1 cellular context compared by ENCODE assay signal in genomic region chr14:64992328-64992885, GRCh38.
TF ChIP-seq lines count a peak whose summit lies in the region.

No MANE protein-coding gene starts in this region.

TF ChIP-seq in HepG2, 621 proteins besides CTCF, POLR2A, EP300 and RAD21 (continued from another document):
- TF ChIP-seq ZNF577 (CRISPR knock-in tag; IDR thresholded peaks at IDR 0.05; ENCODE audit: borderline replicate concordance, low read depth): no peak
- TF ChIP-seq ZSCAN9 (CRISPR knock-in tag; IDR thresholded peaks at IDR 0.05; ENCODE audit: borderline replicate concordance): no peak
- TF ChIP-seq ZFX (CRISPR knock-in tag; IDR thresholded peaks at IDR 0.05; ENCODE audit: low read depth): 0 out of 2 replicates have a peak, but pooled peaks have one; percentile 16
- no peak for TF ChIP-seq ZNF101 (CRISPR knock-in tag; IDR thresholded peaks at IDR 0.05; ENCODE audit: borderline replicate concordance, low read depth)
- peak; percentile 34; the same call in 1 of the 2 replicates for TF ChIP-seq ZFY (CRISPR knock-in tag; IDR thresholded peaks at IDR 0.05)
- TF ChIP-seq NFIB (CRISPR knock-in tag; IDR thresholded peaks at IDR 0.05; ENCODE audit: borderline replicate concordance): no peak
- TF ChIP-seq KIAA2018 (CRISPR knock-in tag; IDR thresholded peaks at IDR 0.05; ENCODE audit: borderline replicate concordance): no peak
- 0 out of 2 replicates have a peak, but pooled peaks have one; percentile 35 for TF ChIP-seq NCOA2 (CRISPR knock-in tag; IDR thresholded peaks at IDR 0.05)
- TF ChIP-seq ZMYM4 (CRISPR knock-in tag; IDR thresholded peaks at IDR 0.05): peak; percentile 16; the same call in 1 of the 2 replicates
- 0 out of 2 replicates have a peak, but pooled peaks have one; percentile 26 for TF ChIP-seq HOMEZ (CRISPR knock-in tag; IDR thresholded peaks at IDR 0.05; ENCODE audit: low read depth)
- TF ChIP-seq POLR2G (IDR thresholded peaks at IDR 0.05; ENCODE audit: low read depth, low read length): no peak
- no peak for TF ChIP-seq RARG (CRISPR knock-in tag; IDR thresholded peaks at IDR 0.05; ENCODE audit: low read depth)
- TF ChIP-seq ZNF18 (CRISPR knock-in tag; IDR thresholded peaks at IDR 0.05; ENCODE audit: insufficient replicate concordance): no peak
- 0 out of 2 replicates have a peak, but pooled peaks have one; percentile 27 for TF ChIP-seq YEATS4 (CRISPR knock-in tag; IDR thresholded peaks at IDR 0.05; ENCODE audit: borderline replicate concordance)
- peak; percentile 74 for TF ChIP-seq ZNF362 (CRISPR knock-in tag; IDR thresholded peaks at IDR 0.05; ENCODE audit: borderline replicate concordance)
- TF ChIP-seq IRF2 (CRISPR knock-in tag; IDR thresholded peaks at IDR 0.05): no peak
- 0 out of 2 replicates have a peak, but pooled peaks have one; percentile 19 for TF ChIP-seq NR2F2 (IDR thresholded peaks at IDR 0.05; ENCODE audit: borderline replicate concordance, low read depth)
- no peak for TF ChIP-seq CBFB (CRISPR knock-in tag; IDR thresholded peaks at IDR 0.05)
- TF ChIP-seq CEBPG (CRISPR knock-in tag; IDR thresholded peaks at IDR 0.05): peak; percentile 84
- TF ChIP-seq ZNF121 (CRISPR knock-in tag; IDR thresholded peaks at IDR 0.05): peak; percentile 95
- no peak for TF ChIP-seq USF2 (IDR thresholded peaks at IDR 0.05; ENCODE audit: low read depth, low read length)
- no peak for TF ChIP-seq USF2 (CRISPR knock-in tag; IDR thresholded peaks at IDR 0.05; ENCODE audit: borderline replicate concordance)
TF ChIP-seq in HepG2: peak in this region for 21.
